8 cellular contexts compared by ENCODE assay signal in the genomic region with DNA sequence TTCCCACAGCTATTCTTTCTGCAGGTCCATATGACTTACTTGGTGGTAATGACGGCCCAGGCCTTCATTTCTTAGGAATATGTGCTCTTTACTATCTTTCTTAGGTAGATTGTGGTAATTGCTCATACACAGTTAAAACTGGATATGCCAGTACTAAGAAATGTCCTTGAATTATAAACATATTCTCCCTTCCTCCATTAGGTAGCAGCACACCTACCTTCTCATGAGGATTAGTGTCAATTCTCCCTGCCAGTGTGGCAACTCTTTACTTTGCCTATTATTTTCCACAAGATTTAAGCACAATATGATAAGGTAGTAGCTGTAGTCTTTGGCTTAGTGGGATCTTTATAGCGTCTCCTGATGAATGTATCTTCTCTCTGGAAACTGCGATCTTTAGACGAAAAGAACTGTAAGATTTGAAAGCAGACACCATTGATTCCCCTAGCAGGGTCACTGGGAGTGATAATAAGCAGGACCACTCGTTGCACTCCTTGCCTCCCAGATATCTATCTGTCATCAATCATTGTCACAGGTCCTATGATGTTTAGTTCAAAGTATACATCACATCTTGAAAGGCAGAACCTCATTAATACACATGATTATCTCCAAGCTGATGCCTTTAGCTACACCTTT.
DNase-seq lines count a peak whose midpoint lies in the region; ATAC-seq, FAIRE-seq and TF ChIP-seq lines count a peak whose summit lies in the region.

No MANE protein-coding gene starts in this region.

- intact Hi-C loops in kidney (cut with DNase I) = no loop called here
- intact Hi-C loops in uterus (cut with DNase I; ENCODE audit: low total_unique reads) = no loop called here

- no peak for FAIRE-seq in kidney (lab: Jason Lieb, UNC)

- TF ChIP-seq CTCF in RWPE1 (conservative IDR thresholded peaks at IDR 0.05; ENCODE audit: low read depth) (peak; percentile 50), kidney (IDR thresholded peaks at IDR 0.05; ENCODE audit: borderline replicate concordance, extremely low read depth, insufficient read depth) (peak; percentile 35), uterus (IDR thresholded peaks at IDR 0.05) (no peak)

- H3K36me3 ChIP-seq in kidney (ENCODE audit: control insufficient read depth in 1 of 2, insufficient read depth in 2 of 2, low read length in 2 of 2) (no peaks in the 10 kb centered on the region), uterus (no peaks in the 10 kb centered on the region)

- H3K4me3 ChIP-seq in kidney (ENCODE audit: low read length in 2 of 2) (no peak overlapping the region), uterus (no peak overlapping the region)

- no peaks in the 10 kb centered on the region for H3K4me1 ChIP-seq in kidney (ENCODE audit: control insufficient read depth in 1 of 2, insufficient read depth in 1 of 2, low read depth in 1 of 2, low read length in 2 of 2)
- no peaks in the 10 kb centered on the region for H3K4me1 ChIP-seq in uterus

- no peaks in the 10 kb centered on the region for H3K9me3 ChIP-seq in kidney (ENCODE audit: control insufficient read depth in 1 of 2, low read length in 2 of 2)
- H3K9me3 ChIP-seq in uterus = no peaks in the 10 kb centered on the region

- no peaks in the 10 kb centered on the region for H3K27me3 ChIP-seq in uterus

- peak; percentile 4 for DNase-seq in AG08395 (ENCODE audit: low spot score)
- DNase-seq in RWPE1 (ENCODE audit: low spot score) = peak; percentile 22
- no peak for DNase-seq in kidney
- no peak for DNase-seq in uterus
- DNase-seq in activated CD4-positive, alpha-beta T cell treated with anti-CD3 and anti-CD28 coated beads, Interleukin-2, amount 50 U/mL, for 48 hours = no peak
- DNase-seq in activated CD4-positive, CD25-positive, alpha-beta regulatory T cell (lab: John Stamatoyannopoulos, UW) = no peak

- CTCF ChIA-PET in RWPE1 (lab: Yijun Ruan, JAX) = interaction anchor here (0.6 to 0.9 kb wide), 3 partner anchors 12 to 215 kb away, joined by 3 read pairs; no protein-coding TSS in a partner anchor

- ATAC-seq in GM18868 (IDR thresholded peaks at IDR 0.05; ENCODE audit: unreplicated experiment) (peak; percentile 94), HG03064 (IDR thresholded peaks at IDR 0.05; ENCODE audit: low read depth, unreplicated experiment) (peak; percentile 92)

- TF ChIP-seq POLR2A in uterus (IDR thresholded peaks at IDR 0.05) = no peak

- POLR2A ChIA-PET in RWPE1 (lab: Yijun Ruan, JAX; ENCODE audit: low non-redundant PET) = no interaction called here

- H3K27ac ChIP-seq in RWPE1 (no peak overlapping the region), kidney (ENCODE audit: low read depth in 2 of 2, low read length in 2 of 2) (no peak overlapping the region), uterus (no peak overlapping the region)

- H3K9ac ChIP-seq in kidney (ENCODE audit: low read length in 2 of 2) = no peak overlapping the region

Comparison
In these comparisons a context has a peak if more than half of its experiments do, and no peak if none do; other contexts are left out.
1. DNase-seq: peak in AG08395 (single experiment) and RWPE1 (single experiment); none in kidney (single experiment), uterus (0 of 2), activated CD4-positive, alpha-beta T cell treated with anti-CD3 and anti-CD28 coated beads, Interleukin-2, amount 50 U/mL, for 48 hours (0 of 2) and activated CD4-positive, CD25-positive, alpha-beta regulatory T cell (0 of 4).
2. CTCF ChIP-seq: peak in RWPE1 (single experiment) and kidney (single experiment); none in uterus (0 of 4).